In genomic region chr13:110617326-110618072, GRCh38 we compare ENCODE assay signal across 9 cellular contexts. TPM values are rescaled to one million over a fixed set of nuclear protein-coding genes. Genes with fewer than 3 reads are reported as not detected.
DNase-seq lines count a peak whose midpoint lies in the region; ATAC-seq and TF ChIP-seq lines count a peak whose summit lies in the region.
"Had no signal": no experiment of that assay in that cellular context is flagged by ENCODE, and none has a peak within 500 bp of the region (broad histone marks: within the 10 kb centered on the region; RNA-seq: fewer than 3 reads in every experiment).

No MANE protein-coding gene starts in this region.

- H3K27me3 Mint-ChIP-seq in activated T-cell treated with anti-CD3 and anti-CD28 coated beads, Interleukin-2, amount 50 U/mL, for 72 hours (ENCODE audit: low read depth): no peaks in the 10 kb centered on the region
- peaks cover 3 to 7% (median 5%) of the 10 kb centered on the region in 3 donors for H3K27me3 Mint-ChIP-seq in CD14-positive monocyte (ENCODE audit: low read depth in 3 of 3)

- H3K4me1 ChIP-seq in left lung: peaks cover 17 to 36% of the 10 kb centered on the region in 2 donors
- peaks cover 31 to 35% of the 10 kb centered on the region in 2 donors for H3K4me1 ChIP-seq in thyroid gland

- H3K9me3 ChIP-seq in left lung (no peaks in the 10 kb centered on the region), thyroid gland (no peaks in the 10 kb centered on the region)

- peak overlapping the region; percentile 53 to 93 for H3K4me3 Mint-ChIP-seq in activated T-cell treated with anti-CD3 and anti-CD28 coated beads, Interleukin-2, amount 50 U/mL, for 72 hours
- H3K4me3 Mint-ChIP-seq in CD14-positive monocyte: no peak overlapping the region

- intact Hi-C loops in left lung (cut with DNase I): no loop called here
- intact Hi-C loops in thyroid gland (cut with DNase I): no loop called here
- intact Hi-C loops in CD14-positive monocyte (cut with micrococcal nuclease): no loop called here

- H3K36me3 Mint-ChIP-seq in activated T-cell treated with anti-CD3 and anti-CD28 coated beads, Interleukin-2, amount 50 U/mL, for 72 hours (ENCODE audit: insufficient read depth in 2 of 2): peaks cover 4 to 9% of the 10 kb centered on the region in 2 donors
- peaks cover 13 to 17% of the 10 kb centered on the region in 2 donors for H3K36me3 Mint-ChIP-seq in CD14-positive monocyte

- H3K27ac Mint-ChIP-seq in activated T-cell treated with anti-CD3 and anti-CD28 coated beads, Interleukin-2, amount 50 U/mL, for 72 hours: no peak overlapping the region
- H3K27ac Mint-ChIP-seq in CD14-positive monocyte: no peak overlapping the region

- in situ Hi-C loops in brain microvascular endothelial cell (cut with HindIII; ENCODE audit: low pct_ligation_motif_present, low sequenced_read_pairs): no loop called here

- no peak for DNase-seq in activated T-cell treated with anti-CD3 and anti-CD28 coated beads, Interleukin-2, amount 50 U/mL, for 72 hours
- DNase-seq in activated T-cell treated with anti-CD3 and anti-CD28 coated beads for 4 hours: no peak
- DNase-seq in brain microvascular endothelial cell: peak; percentile 78
- DNase-seq in left lung: no peak
- DNase-seq in thyroid gland: peak; percentile 62 to 63
- no peak for DNase-seq in CD14-positive monocyte (ENCODE audit: low spot score)
- no peak for DNase-seq in COLO668 (lab: John Stamatoyannopoulos, UW; ENCODE audit: unreplicated experiment)
- DNase-seq: NCI-H524 treated with DMSO at 0.1 percent for 48 hours had no signal

- peaks cover 37% of the 10 kb centered on the region for H3K4me1 Mint-ChIP-seq in activated T-cell treated with anti-CD3 and anti-CD28 coated beads, Interleukin-2, amount 50 U/mL, for 72 hours (ENCODE audit: low read depth)
- H3K4me1 Mint-ChIP-seq in CD14-positive monocyte: peaks cover 22% of the 10 kb centered on the region

- TF ChIP-seq POLR2A in thyroid gland (IDR thresholded peaks at IDR 0.05): no peak

- H3K27me3 ChIP-seq in brain microvascular endothelial cell (replicated peaks) (no peaks in the 10 kb centered on the region), left lung (no peaks in the 10 kb centered on the region), thyroid gland (no peaks in the 10 kb centered on the region)

- H3K4me3 ChIP-seq in brain microvascular endothelial cell (ENCODE audit: low read depth, low read length): no peak overlapping the region
- no peak overlapping the region for H3K4me3 ChIP-seq in left lung
- H3K4me3 ChIP-seq in thyroid gland (replicated peaks in 1 of 3): no peak overlapping the region

- peak overlapping the region; percentile 87 for H3K27ac ChIP-seq in brain microvascular endothelial cell
- H3K27ac ChIP-seq in left lung: peak overlapping the region; percentile 37 to 42
- peak overlapping the region; percentile 34 to 97 (median 93) for H3K27ac ChIP-seq in thyroid gland

- WGBS in thyroid gland, 2 donors: 17 to 25% methylated on average over 8 of the region's 8 CpGs

- H3K36me3 ChIP-seq in brain microvascular endothelial cell (replicated peaks) (peaks cover 6% of the 10 kb centered on the region), left lung (peaks cover 0 to 5% of the 10 kb centered on the region in 2 donors), thyroid gland (no peaks in the 10 kb centered on the region)

- TF ChIP-seq CTCF in brain microvascular endothelial cell (IDR thresholded peaks at IDR 0.05; ENCODE audit: low read depth, low read length, missing control alignments) (no peak), left lung (IDR thresholded peaks at IDR 0.05) (no peak), thyroid gland (IDR thresholded peaks at IDR 0.05) (no peak), CD14-positive monocyte (IDR thresholded peaks at IDR 0.05) (no peak)

- peaks cover 2 to 9% of the 10 kb centered on the region in 2 donors for H3K9me3 Mint-ChIP-seq in activated T-cell treated with anti-CD3 and anti-CD28 coated beads, Interleukin-2, amount 50 U/mL, for 72 hours
- peaks cover 7 to 18% (median 13%) of the 10 kb centered on the region in 7 donors for H3K9me3 Mint-ChIP-seq in CD14-positive monocyte

- no peak for ATAC-seq in activated T-cell treated with anti-CD3 and anti-CD28 coated beads, Interleukin-2, amount 50 U/mL, for 72 hours (replicated peaks in 1 of 2)
- ATAC-seq in left lung (peak; percentile 38), GM21825 (IDR thresholded peaks at IDR 0.05; ENCODE audit: unreplicated experiment) (no peak)

RNA-seq across cellular contexts. Expression of gene NAXD, which starts 2.2 kb away (rescaled TPM):
- total RNA-seq in activated T-cell treated with anti-CD3 and anti-CD28 coated beads, Interleukin-2, amount 50 U/mL, for 72 hours: 10 to 100 TPM; 27.4 to 29.4 TPM
- total RNA-seq in left lung: 10 to 100 TPM; 25.3 to 35.5 TPM
- 10 to 100 TPM; 38.2 to 46.6 (median 42.8) TPM for total RNA-seq in thyroid gland
- 1 to 10 TPM; 7.4 to 8.5 TPM for polyA plus RNA-seq in CD14-positive monocyte

RNA-seq across cellular contexts. Expression of gene RAB20, which starts 56.0 kb away (rescaled TPM):
- total RNA-seq in activated T-cell treated with anti-CD3 and anti-CD28 coated beads, Interleukin-2, amount 50 U/mL, for 72 hours: 1 to 10 TPM; 1.8 to 3.0 TPM
- total RNA-seq in left lung (10 to 100 TPM; 36.2 to 42.4 TPM), thyroid gland (10 to 100 TPM; 21.0 to 60.5 (median 43.5) TPM)
- 10 to 100 TPM; 37.8 to 43.1 TPM for polyA plus RNA-seq in CD14-positive monocyte

Comparison
In these comparisons a context has a peak if more than half of its experiments do, and no peak if none do; other contexts are left out.
1. DNase-seq: peak in brain microvascular endothelial cell (single experiment) and thyroid gland (2 of 2); none in activated T-cell treated with anti-CD3 and anti-CD28 coated beads, Interleukin-2, amount 50 U/mL, for 72 hours (0 of 2), activated T-cell treated with anti-CD3 and anti-CD28 coated beads for 4 hours (single experiment), left lung (0 of 2), CD14-positive monocyte (single experiment) and COLO668 (single experiment).
2. H3K4me3 Mint-ChIP-seq: peak in activated T-cell treated with anti-CD3 and anti-CD28 coated beads, Interleukin-2, amount 50 U/mL, for 72 hours (2 of 2); none in CD14-positive monocyte (0 of 2).
3. H3K27ac ChIP-seq: peak in every context shown above with its lines; median percentile 93 in thyroid gland; 87 in brain microvascular endothelial cell; 40 in left lung.
4. RNA of gene RAB20, which starts 56.0 kb away (total RNA-seq): 21.0 to 60.5 TPM in thyroid gland and 36.2 to 42.4 TPM in left lung; 1.8 to 3.0 TPM in activated T-cell treated with anti-CD3 and anti-CD28 coated beads, Interleukin-2, amount 50 U/mL, for 72 hours; every median in the first group is over 4 times any median in the second.